Comparison of ENCODE assay signal across 6 cellular contexts in genomic region chr2:176364578-176364977, GRCh38.
"Had no signal": no experiment of that assay in that cellular context is flagged by ENCODE, and none has a peak within 500 bp of the region (broad histone marks: within the 10 kb centered on the region; RNA-seq: fewer than 3 reads in every experiment).

No MANE protein-coding gene starts in this region.

- H3K4me1 ChIP-seq: HAP-1 had no signal

- H3K4me3 ChIP-seq: GM23248, HAP-1 had no signal

- H3K9me3 ChIP-seq: HAP-1 had no signal

- DNase-seq: GM23248, GOT3, H7, HFFc6 had no signal

- H3K9ac ChIP-seq: GM23248 had no signal

- H3K36me3 ChIP-seq: HAP-1 had no signal

- H3K27ac ChIP-seq: GM23248, HL-60 had no signal
